In the genomic region with DNA sequence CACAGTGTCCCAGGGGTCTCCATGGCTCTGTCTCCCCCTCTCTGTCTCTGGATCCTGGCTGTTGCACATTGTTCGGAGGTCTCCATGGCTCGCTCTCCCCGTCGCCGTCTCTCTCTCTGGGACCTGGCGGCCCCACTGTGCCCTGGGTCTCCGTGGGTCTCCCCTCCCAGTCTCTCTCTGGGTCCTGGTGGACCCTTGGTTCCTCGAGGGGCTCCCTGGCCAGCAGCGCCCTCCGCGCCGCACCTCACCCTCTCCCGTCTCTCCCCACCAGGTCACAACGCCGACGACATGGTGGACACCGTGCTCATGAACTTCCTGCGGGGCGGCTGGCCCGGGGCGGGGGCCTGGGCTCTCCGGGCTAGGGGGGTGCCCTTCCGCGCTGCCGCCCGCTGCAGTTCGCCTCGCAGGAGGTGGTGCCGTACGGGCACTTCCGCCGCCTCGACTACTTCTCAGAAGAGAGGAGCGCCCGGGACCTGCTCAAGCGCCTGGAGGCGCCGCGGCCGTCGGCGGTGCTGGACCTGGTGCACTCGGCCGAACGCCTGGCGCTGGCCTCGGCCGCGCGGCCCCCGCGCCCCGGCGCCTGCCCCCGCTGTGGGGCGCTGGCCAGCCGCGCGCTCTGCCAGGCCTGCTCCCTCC, we compare ENCODE assay signal across 18 cellular contexts. TPM values are rescaled to one million over a fixed set of nuclear protein-coding genes. Genes with fewer than 3 reads are reported as not detected.
A peak's percentile ranks its signal among the peaks of the same experiment; 100 is the strongest.
DNase-seq lines count a peak whose midpoint lies in the region; ATAC-seq and FAIRE-seq lines count a peak whose summit lies in the region.
"Had no signal": no experiment of that assay in that cellular context is flagged by ENCODE, and none has a peak within 500 bp of the region (broad histone marks: within the 10 kb centered on the region; RNA-seq: fewer than 3 reads in every experiment).

No MANE protein-coding gene starts in this region.

- H3K4me1 Mint-ChIP-seq in T-cell: peaks cover 0 to 6% (median 2%) of the 10 kb centered on the region in 3 donors
- H3K4me1 Mint-ChIP-seq: activated CD4-positive, alpha-beta T cell treated with anti-CD3 and anti-CD28 coated beads, Interleukin-2, amount 10 ng/mL, durations not matched to agents 24 days and 14 days; activated T-helper 17 cell treated with anti-CD3 and anti-CD28 coated beads, Interleukin-2, amount 50 U/mL, for 72 hours had no signal

- no peaks in the 10 kb centered on the region for H3K36me3 ChIP-seq in effector memory CD4-positive, alpha-beta T cell (ENCODE audit: control insufficient read depth, insufficient read depth, low read length)
- H3K36me3 ChIP-seq: ascending aorta, gastroesophageal sphincter, lower lobe of right lung had no signal

- peaks cover 4% of the 10 kb centered on the region for H3K27me3 ChIP-seq in effector memory CD4-positive, alpha-beta T cell (replicated peaks; ENCODE audit: control insufficient read depth, insufficient read depth, low read length, poor library complexity, severe bottlenecking)
- H3K27me3 ChIP-seq: ascending aorta had no signal

- CTCF ChIA-PET in T-cell (lab: Charles Lee): no interaction called here

- no peak overlapping the region for H3K27ac Mint-ChIP-seq in T-cell
- H3K27ac Mint-ChIP-seq: activated CD4-positive, alpha-beta T cell treated with anti-CD3 and anti-CD28 coated beads, Interleukin-2, amount 10 ng/mL, durations not matched to agents 24 days and 14 days; activated T-helper 17 cell treated with anti-CD3 and anti-CD28 coated beads, Interleukin-2, amount 50 U/mL, for 72 hours had no signal

- H3K9me3 Mint-ChIP-seq in T-cell: no peaks in the 10 kb centered on the region
- H3K9me3 Mint-ChIP-seq: activated CD4-positive, alpha-beta T cell treated with anti-CD3 and anti-CD28 coated beads, Interleukin-2, amount 10 ng/mL, durations not matched to agents 24 days and 14 days; activated T-helper 17 cell treated with anti-CD3 and anti-CD28 coated beads, Interleukin-2, amount 50 U/mL, for 72 hours had no signal

- POLR2A ChIA-PET in T-cell (lab: Charles Lee): no interaction called here

- ATAC-seq in T-cell (replicated peaks in 1 of 4): peak in 3 of 4 experiments; percentile 31 to 53 (median 33)
- ATAC-seq: activated T-helper 17 cell treated with anti-CD3 and anti-CD28 coated beads, Interleukin-2, amount 50 U/mL, for 72 hours; gastroesophageal sphincter had no signal

- H3K27me3 Mint-ChIP-seq in T-cell: peaks cover 42 to 50% of the 10 kb centered on the region in 2 donors

- H3K36me3 Mint-ChIP-seq in T-cell: peaks cover 7% of the 10 kb centered on the region

- no peak overlapping the region for H3K4me3 Mint-ChIP-seq in T-cell
- H3K4me3 Mint-ChIP-seq: activated CD4-positive, alpha-beta T cell treated with anti-CD3 and anti-CD28 coated beads, Interleukin-2, amount 10 ng/mL, durations not matched to agents 24 days and 14 days; activated T-helper 17 cell treated with anti-CD3 and anti-CD28 coated beads, Interleukin-2, amount 50 U/mL, for 72 hours had no signal

- no peaks in the 10 kb centered on the region for H3K4me1 ChIP-seq in effector memory CD4-positive, alpha-beta T cell (ENCODE audit: control insufficient read depth, insufficient read depth, low read length, poor library complexity, severe bottlenecking)
- H3K4me1 ChIP-seq: ascending aorta, gastroesophageal sphincter, lower lobe of right lung had no signal

- no peaks in the 10 kb centered on the region for H3K9me3 ChIP-seq in effector memory CD4-positive, alpha-beta T cell (ENCODE audit: control insufficient read depth, low read length)
- H3K9me3 ChIP-seq: ascending aorta, gastroesophageal sphincter, lower lobe of right lung had no signal

- FAIRE-seq in urothelium cell line (lab: Jason Lieb, UNC): no peak
- FAIRE-seq: HTR-8/SVneo had no signal

- DNase-seq in stimulated activated CD4-positive, alpha-beta T cell treated with anti-CD3 and anti-CD28 coated beads, Interleukin-15, amount 100 ng/mL, for 24 hours: peak; percentile 15
- no peak for DNase-seq in stimulated activated CD4-positive, alpha-beta T cell treated with anti-CD3 and anti-CD28 coated beads, Interleukin-4, amount 100 ng/mL, for 4 hours
- DNase-seq in T-cell (peak in 8 of 34 experiments; percentile 4 to 25 (median 16)), left kidney (ENCODE audit: low read depth, low spot score) (peak; percentile 28), urothelium cell line (ENCODE audit: low spot score) (peak; percentile 29), COR-L47 (lab: John Stamatoyannopoulos, UW) (no peak), islet precursor cell (no peak)
- no peak for DNase-seq in effector memory CD4-positive, alpha-beta T cell
- DNase-seq: activated CD4-positive, alpha-beta T cell treated with anti-CD3 and anti-CD28 coated beads, Interleukin-2, amount 10 ng/mL, durations not matched to agents 24 days and 14 days; lower lobe of right lung; NCI-H1436 treated with DMSO at 0.1 percent for 48 hours; NCI-H226; Right ventricle myocardium superior; trophoblast cell had no signal

- no peak overlapping the region for H3K4me3 ChIP-seq in effector memory CD4-positive, alpha-beta T cell (ENCODE audit: insufficient read depth, low read depth, low read length, poor library complexity, severe bottlenecking)
- H3K4me3 ChIP-seq: ascending aorta, gastroesophageal sphincter, lower lobe of right lung had no signal

- H3K27ac ChIP-seq in effector memory CD4-positive, alpha-beta T cell (ENCODE audit: insufficient read depth, low read length, poor library complexity, severe bottlenecking): no peak overlapping the region
- H3K27ac ChIP-seq: ascending aorta, gastroesophageal sphincter, lower lobe of right lung had no signal

RNA-seq across cellular contexts. Expression of a gene that starts 29.1 kb away (rescaled TPM):
- total RNA-seq in T-cell: under 1 TPM in 2 of 5 donors, not detected in 3; 0.16 to 0.26 TPM
- total RNA-seq: activated CD4-positive, alpha-beta T cell treated with anti-CD3 and anti-CD28 coated beads, Interleukin-2, amount 10 ng/mL, durations not matched to agents 24 days and 14 days; activated T-helper 17 cell treated with anti-CD3 and anti-CD28 coated beads, Interleukin-2, amount 50 U/mL, for 72 hours; ascending aorta; Right ventricle myocardium superior had no signal

RNA-seq across cellular contexts. Expression of a gene that starts 30.0 kb away (rescaled TPM):
- 10 to 100 TPM in 3 of 5 donors, 1 to 10 TPM in 2; 6.7 to 16.8 (median 12.3) TPM for total RNA-seq in T-cell

RNA-seq across cellular contexts. Expression of a gene that starts 45.6 kb away (rescaled TPM):
- 1 to 10 TPM in 1 of 5 donors, under 1 TPM in 2, not detected in 2; 0.68 to 1.1 (median 0.93) TPM for total RNA-seq in T-cell
- total RNA-seq: activated CD4-positive, alpha-beta T cell treated with anti-CD3 and anti-CD28 coated beads, Interleukin-2, amount 10 ng/mL, durations not matched to agents 24 days and 14 days; activated T-helper 17 cell treated with anti-CD3 and anti-CD28 coated beads, Interleukin-2, amount 50 U/mL, for 72 hours had no signal

Comparison
In these comparisons a context has a peak if more than half of its experiments do, and no peak if none do; other contexts are left out.
1. DNase-seq: peak in stimulated activated CD4-positive, alpha-beta T cell treated with anti-CD3 and anti-CD28 coated beads, Interleukin-15, amount 100 ng/mL, for 24 hours (single experiment), left kidney (single experiment) and urothelium cell line (single experiment); none in stimulated activated CD4-positive, alpha-beta T cell treated with anti-CD3 and anti-CD28 coated beads, Interleukin-4, amount 100 ng/mL, for 4 hours (0 of 2), COR-L47 (single experiment), effector memory CD4-positive, alpha-beta T cell (0 of 3) and islet precursor cell (single experiment).